ENCODE assay signal across 10 cellular contexts in genomic region chr18:55997156-55997561, GRCh38.
DNase-seq lines count a peak whose midpoint lies in the region; ATAC-seq and TF ChIP-seq lines count a peak whose summit lies in the region.
"Had no signal": no experiment of that assay in that cellular context is flagged by ENCODE, and none has a peak within 500 bp of the region (broad histone marks: within the 10 kb centered on the region; RNA-seq: fewer than 3 reads in every experiment).

No MANE protein-coding gene starts in this region.

- peak; percentile 98 for DNase-seq in MV-4-11 (lab: John Stamatoyannopoulos, UW)
- peak; percentile 22 for DNase-seq in epithelial cell of prostate (ENCODE audit: low read depth, low spot score)
- DNase-seq in activated CD4-positive, alpha-beta T cell treated with anti-CD3 and anti-CD28 coated beads, Interleukin-2, amount 50 U/mL, for 1 hour: no peak
- no peak for DNase-seq in DMS153 (lab: John Stamatoyannopoulos, UW)
- no peak for DNase-seq in left colon
- DNase-seq: EL had no signal

- intact Hi-C loops in left colon (cut with DNase I, micrococcal nuclease): no loop called here

- ATAC-seq in GM18867 (IDR thresholded peaks at IDR 0.05; ENCODE audit: unreplicated experiment): peak; percentile 52
- ATAC-seq in GM19395 (IDR thresholded peaks at IDR 0.05; ENCODE audit: unreplicated experiment): no peak
- no peak for ATAC-seq in left colon
- ATAC-seq: HepG2 had no signal

- peak overlapping the region; percentile 68 for H3K27ac ChIP-seq in epithelial cell of prostate
- H3K27ac ChIP-seq in parathyroid adenoma: no peak overlapping the region

- TF ChIP-seq CTCF in parathyroid adenoma (IDR thresholded peaks at IDR 0.05): no peak

- peak overlapping the region; percentile 12 for H2AFZ ChIP-seq in parathyroid adenoma

- no peak overlapping the region for H3K4me3 ChIP-seq in parathyroid adenoma (ENCODE audit: low read depth, low read length)

- H3K9me3 ChIP-seq in parathyroid adenoma (ENCODE audit: control insufficient read depth, low read length): no peaks in the 10 kb centered on the region

- no peaks in the 10 kb centered on the region for H3K27me3 ChIP-seq in parathyroid adenoma (ENCODE audit: control insufficient read depth, insufficient read depth, low read length)

- no peaks in the 10 kb centered on the region for H3K79me2 ChIP-seq in parathyroid adenoma

- H3K9ac ChIP-seq in parathyroid adenoma: no peak overlapping the region

- no peak overlapping the region for H3K4me2 ChIP-seq in parathyroid adenoma (ENCODE audit: low read length)

- no peaks in the 10 kb centered on the region for H3K4me1 ChIP-seq in parathyroid adenoma

- no peaks in the 10 kb centered on the region for H3K36me3 ChIP-seq in parathyroid adenoma (ENCODE audit: control insufficient read depth, insufficient read depth, low read length)

Comparison
In these comparisons a context has a peak if more than half of its experiments do, and no peak if none do; other contexts are left out.
1. DNase-seq: peak in MV-4-11 (single experiment) and epithelial cell of prostate (single experiment); none in activated CD4-positive, alpha-beta T cell treated with anti-CD3 and anti-CD28 coated beads, Interleukin-2, amount 50 U/mL, for 1 hour (single experiment), DMS153 (single experiment) and left colon (0 of 2).